1 cellular context compared by ENCODE assay signal in genomic region chr10:79058899-79059771, GRCh38.
TF ChIP-seq lines count a peak whose summit lies in the region.

No MANE protein-coding gene starts in this region.

TF ChIP-seq in HepG2, 621 proteins besides CTCF, POLR2A, EP300 and RAD21 (continued from another document and continues in another):
- TF ChIP-seq, protein P1, sequence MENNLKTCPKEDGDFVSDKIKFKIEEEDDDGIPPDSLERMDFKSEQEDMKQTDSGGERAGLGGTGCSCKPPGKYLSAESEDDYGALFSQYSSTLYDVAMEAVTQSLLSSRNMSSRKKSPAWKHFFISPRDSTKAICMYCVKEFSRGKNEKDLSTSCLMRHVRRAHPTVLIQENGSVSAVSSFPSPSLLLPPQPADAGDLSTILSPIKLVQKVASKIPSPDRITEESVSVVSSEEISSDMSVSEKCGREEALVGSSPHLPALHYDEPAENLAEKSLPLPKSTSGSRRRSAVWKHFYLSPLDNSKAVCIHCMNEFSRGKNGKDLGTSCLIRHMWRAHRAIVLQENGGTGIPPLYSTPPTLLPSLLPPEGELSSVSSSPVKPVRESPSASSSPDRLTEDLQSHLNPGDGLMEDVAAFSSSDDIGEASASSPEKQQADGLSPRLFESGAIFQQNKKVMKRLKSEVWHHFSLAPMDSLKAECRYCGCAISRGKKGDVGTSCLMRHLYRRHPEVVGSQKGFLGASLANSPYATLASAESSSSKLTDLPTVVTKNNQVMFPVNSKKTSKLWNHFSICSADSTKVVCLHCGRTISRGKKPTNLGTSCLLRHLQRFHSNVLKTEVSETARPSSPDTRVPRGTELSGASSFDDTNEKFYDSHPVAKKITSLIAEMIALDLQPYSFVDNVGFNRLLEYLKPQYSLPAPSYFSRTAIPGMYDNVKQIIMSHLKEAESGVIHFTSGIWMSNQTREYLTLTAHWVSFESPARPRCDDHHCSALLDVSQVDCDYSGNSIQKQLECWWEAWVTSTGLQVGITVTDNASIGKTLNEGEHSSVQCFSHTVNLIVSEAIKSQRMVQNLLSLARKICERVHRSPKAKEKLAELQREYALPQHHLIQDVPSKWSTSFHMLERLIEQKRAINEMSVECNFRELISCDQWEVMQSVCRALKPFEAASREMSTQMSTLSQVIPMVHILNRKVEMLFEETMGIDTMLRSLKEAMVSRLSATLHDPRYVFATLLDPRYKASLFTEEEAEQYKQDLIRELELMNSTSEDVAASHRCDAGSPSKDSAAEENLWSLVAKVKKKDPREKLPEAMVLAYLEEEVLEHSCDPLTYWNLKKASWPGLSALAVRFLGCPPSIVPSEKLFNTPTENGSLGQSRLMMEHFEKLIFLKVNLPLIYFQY (CRISPR knock-in tag; IDR thresholded peaks at IDR 0.05; ENCODE audit: borderline replicate concordance): no peak
- TF ChIP-seq GATAD2A (CRISPR knock-in tag; IDR thresholded peaks at IDR 0.05) (peak; percentile 97), KLF9 (CRISPR knock-in tag; IDR thresholded peaks at IDR 0.05; ENCODE audit: low read depth) (no peak), JARID2 (CRISPR knock-in tag; IDR thresholded peaks at IDR 0.05; ENCODE audit: insufficient replicate concordance) (no peak), CHCHD3 (CRISPR knock-in tag; IDR thresholded peaks at IDR 0.05) (no peak), SP2 (CRISPR knock-in tag; IDR thresholded peaks at IDR 0.05) (no peak), ATM (IDR thresholded peaks at IDR 0.05; ENCODE audit: borderline replicate concordance) (no peak), MIER3 (CRISPR knock-in tag; IDR thresholded peaks at IDR 0.05; ENCODE audit: borderline replicate concordance) (peak; percentile 94), ZNF496 (CRISPR knock-in tag; IDR thresholded peaks at IDR 0.05; ENCODE audit: insufficient replicate concordance) (no peak), PCBP1 (IDR thresholded peaks at IDR 0.05; ENCODE audit: borderline replicate concordance, low read depth, low read length) (no peak), SMAD1 (CRISPR knock-in tag; IDR thresholded peaks at IDR 0.05; ENCODE audit: borderline replicate concordance, low read depth) (0 out of 2 replicates have a peak, but pooled peaks have one; percentile 25), PRPF4 (IDR thresholded peaks at IDR 0.05; ENCODE audit: low read depth, low read length, poor library complexity, severe bottlenecking) (no peak), ZNF281 (CRISPR knock-in tag; IDR thresholded peaks at IDR 0.05; ENCODE audit: borderline replicate concordance) (peak; percentile 68; the same call in 1 of the 2 replicates), SNAPC2 (CRISPR knock-in tag; IDR thresholded peaks at IDR 0.05) (0 out of 2 replicates have a peak, but pooled peaks have one; percentile 33), RNF2 (conservative IDR thresholded peaks at IDR 0.05; ENCODE audit: low read depth) (0 out of 2 replicates have a peak, but pooled peaks have one; percentile 44), ZNF446 (CRISPR knock-in tag; IDR thresholded peaks at IDR 0.05) (no peak), ZNF121 (CRISPR knock-in tag; IDR thresholded peaks at IDR 0.05) (peak; percentile 61; the same call in 1 of the 2 replicates), ZNF354B (CRISPR knock-in tag; IDR thresholded peaks at IDR 0.05) (no peak), ZNF703 (CRISPR knock-in tag; IDR thresholded peaks at IDR 0.05; ENCODE audit: borderline replicate concordance) (no peak; the same call in 1 of the 2 replicates), RARA (CRISPR knock-in tag; IDR thresholded peaks at IDR 0.05) (peak; percentile 92), SRSF1 (optimal IDR thresholded peaks at IDR 0.05; ENCODE audit: low read depth, low read length) (peak; percentile 45), ZNF10 (CRISPR knock-in tag; IDR thresholded peaks at IDR 0.05; ENCODE audit: borderline replicate concordance, low read depth) (no peak), ZNF737 (CRISPR knock-in tag; IDR thresholded peaks at IDR 0.05; ENCODE audit: borderline replicate concordance) (no peak), ZNF276 (CRISPR knock-in tag; IDR thresholded peaks at IDR 0.05; ENCODE audit: low read depth) (no peak; the same call in 1 of the 2 replicates), ZNF652 (CRISPR knock-in tag; IDR thresholded peaks at IDR 0.05; ENCODE audit: borderline replicate concordance, low read depth) (no peak), ZNF138 (CRISPR knock-in tag; IDR thresholded peaks at IDR 0.05; ENCODE audit: low read depth) (no peak)
- TF ChIP-seq, protein P2, sequence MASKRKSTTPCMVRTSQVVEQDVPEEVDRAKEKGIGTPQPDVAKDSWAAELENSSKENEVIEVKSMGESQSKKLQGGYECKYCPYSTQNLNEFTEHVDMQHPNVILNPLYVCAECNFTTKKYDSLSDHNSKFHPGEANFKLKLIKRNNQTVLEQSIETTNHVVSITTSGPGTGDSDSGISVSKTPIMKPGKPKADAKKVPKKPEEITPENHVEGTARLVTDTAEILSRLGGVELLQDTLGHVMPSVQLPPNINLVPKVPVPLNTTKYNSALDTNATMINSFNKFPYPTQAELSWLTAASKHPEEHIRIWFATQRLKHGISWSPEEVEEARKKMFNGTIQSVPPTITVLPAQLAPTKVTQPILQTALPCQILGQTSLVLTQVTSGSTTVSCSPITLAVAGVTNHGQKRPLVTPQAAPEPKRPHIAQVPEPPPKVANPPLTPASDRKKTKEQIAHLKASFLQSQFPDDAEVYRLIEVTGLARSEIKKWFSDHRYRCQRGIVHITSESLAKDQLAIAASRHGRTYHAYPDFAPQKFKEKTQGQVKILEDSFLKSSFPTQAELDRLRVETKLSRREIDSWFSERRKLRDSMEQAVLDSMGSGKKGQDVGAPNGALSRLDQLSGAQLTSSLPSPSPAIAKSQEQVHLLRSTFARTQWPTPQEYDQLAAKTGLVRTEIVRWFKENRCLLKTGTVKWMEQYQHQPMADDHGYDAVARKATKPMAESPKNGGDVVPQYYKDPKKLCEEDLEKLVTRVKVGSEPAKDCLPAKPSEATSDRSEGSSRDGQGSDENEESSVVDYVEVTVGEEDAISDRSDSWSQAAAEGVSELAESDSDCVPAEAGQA (IDR thresholded peaks at IDR 0.05; ENCODE audit: low read depth): no peak
- TF ChIP-seq, protein P2 (CRISPR knock-in tag; IDR thresholded peaks at IDR 0.05; ENCODE audit: borderline replicate concordance): no peak
- TF ChIP-seq, protein P3, sequence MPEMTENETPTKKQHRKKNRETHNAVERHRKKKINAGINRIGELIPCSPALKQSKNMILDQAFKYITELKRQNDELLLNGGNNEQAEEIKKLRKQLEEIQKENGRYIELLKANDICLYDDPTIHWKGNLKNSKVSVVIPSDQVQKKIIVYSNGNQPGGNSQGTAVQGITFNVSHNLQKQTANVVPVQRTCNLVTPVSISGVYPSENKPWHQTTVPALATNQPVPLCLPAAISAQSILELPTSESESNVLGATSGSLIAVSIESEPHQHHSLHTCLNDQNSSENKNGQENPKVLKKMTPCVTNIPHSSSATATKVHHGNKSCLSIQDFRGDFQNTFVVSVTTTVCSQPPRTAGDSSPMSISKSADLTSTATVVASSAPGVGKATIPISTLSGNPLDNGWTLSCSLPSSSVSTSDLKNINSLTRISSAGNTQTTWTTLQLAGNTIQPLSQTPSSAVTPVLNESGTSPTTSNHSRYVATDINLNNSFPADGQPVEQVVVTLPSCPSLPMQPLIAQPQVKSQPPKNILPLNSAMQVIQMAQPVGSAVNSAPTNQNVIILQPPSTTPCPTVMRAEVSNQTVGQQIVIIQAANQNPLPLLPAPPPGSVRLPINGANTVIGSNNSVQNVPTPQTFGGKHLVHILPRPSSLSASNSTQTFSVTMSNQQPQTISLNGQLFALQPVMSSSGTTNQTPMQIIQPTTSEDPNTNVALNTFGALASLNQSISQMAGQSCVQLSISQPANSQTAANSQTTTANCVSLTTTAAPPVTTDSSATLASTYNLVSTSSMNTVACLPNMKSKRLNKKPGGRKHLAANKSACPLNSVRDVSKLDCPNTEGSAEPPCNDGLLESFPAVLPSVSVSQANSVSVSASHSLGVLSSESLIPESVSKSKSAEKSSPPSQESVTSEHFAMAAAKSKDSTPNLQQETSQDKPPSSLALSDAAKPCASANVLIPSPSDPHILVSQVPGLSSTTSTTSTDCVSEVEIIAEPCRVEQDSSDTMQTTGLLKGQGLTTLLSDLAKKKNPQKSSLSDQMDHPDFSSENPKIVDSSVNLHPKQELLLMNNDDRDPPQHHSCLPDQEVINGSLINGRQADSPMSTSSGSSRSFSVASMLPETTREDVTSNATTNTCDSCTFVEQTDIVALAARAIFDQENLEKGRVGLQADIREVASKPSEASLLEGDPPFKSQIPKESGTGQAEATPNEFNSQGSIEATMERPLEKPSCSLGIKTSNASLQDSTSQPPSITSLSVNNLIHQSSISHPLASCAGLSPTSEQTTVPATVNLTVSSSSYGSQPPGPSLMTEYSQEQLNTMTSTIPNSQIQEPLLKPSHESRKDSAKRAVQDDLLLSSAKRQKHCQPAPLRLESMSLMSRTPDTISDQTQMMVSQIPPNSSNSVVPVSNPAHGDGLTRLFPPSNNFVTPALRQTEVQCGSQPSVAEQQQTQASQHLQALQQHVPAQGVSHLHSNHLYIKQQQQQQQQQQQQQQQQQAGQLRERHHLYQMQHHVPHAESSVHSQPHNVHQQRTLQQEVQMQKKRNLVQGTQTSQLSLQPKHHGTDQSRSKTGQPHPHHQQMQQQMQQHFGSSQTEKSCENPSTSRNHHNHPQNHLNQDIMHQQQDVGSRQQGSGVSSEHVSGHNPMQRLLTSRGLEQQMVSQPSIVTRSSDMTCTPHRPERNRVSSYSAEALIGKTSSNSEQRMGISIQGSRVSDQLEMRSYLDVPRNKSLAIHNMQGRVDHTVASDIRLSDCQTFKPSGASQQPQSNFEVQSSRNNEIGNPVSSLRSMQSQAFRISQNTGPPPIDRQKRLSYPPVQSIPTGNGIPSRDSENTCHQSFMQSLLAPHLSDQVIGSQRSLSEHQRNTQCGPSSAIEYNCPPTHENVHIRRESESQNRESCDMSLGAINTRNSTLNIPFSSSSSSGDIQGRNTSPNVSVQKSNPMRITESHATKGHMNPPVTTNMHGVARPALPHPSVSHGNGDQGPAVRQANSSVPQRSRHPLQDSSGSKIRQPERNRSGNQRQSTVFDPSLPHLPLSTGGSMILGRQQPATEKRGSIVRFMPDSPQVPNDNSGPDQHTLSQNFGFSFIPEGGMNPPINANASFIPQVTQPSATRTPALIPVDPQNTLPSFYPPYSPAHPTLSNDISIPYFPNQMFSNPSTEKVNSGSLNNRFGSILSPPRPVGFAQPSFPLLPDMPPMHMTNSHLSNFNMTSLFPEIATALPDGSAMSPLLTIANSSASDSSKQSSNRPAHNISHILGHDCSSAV (CRISPR knock-in tag; IDR thresholded peaks at IDR 0.05; ENCODE audit: borderline replicate concordance): no peak
